In genomic region chr9:124183772-124184171, GRCh38 we compare ENCODE assay signal across 26 cellular contexts.
"Had no signal": no experiment of that assay in that cellular context is flagged by ENCODE, and none has a peak within 500 bp of the region (broad histone marks: within the 10 kb centered on the region; RNA-seq: fewer than 3 reads in every experiment).

No MANE protein-coding gene starts in this region.

- H3K4me1 Mint-ChIP-seq: activated T-helper 17 cell treated with anti-CD3 and anti-CD28 coated beads, Interleukin-2, amount 50 U/mL, for 72 hours; central memory CD8-positive, alpha-beta T cell had no signal

- H3K4me1 ChIP-seq: left ventricle myocardium inferior, right lobe of liver, vagina had no signal

- ATAC-seq: activated CD8-positive, alpha-beta T cell treated with anti-CD3 and anti-CD28 coated beads for 36 hours; activated T-cell treated with anti-CD3 and anti-CD28 coated beads, Interleukin-2, amount 50 U/mL, for 4 hours; activated T-helper 17 cell treated with anti-CD3 and anti-CD28 coated beads, Interleukin-2, amount 50 U/mL, for 72 hours; right lobe of liver; stimulated activated memory B cell treated with anti-CD40 and anti-IgM and Interleukin-4, amounts not matched to agents 10 μg/mL and 1 μg/mL and 100 μg/mL, for 72 hours; stimulated activated naive CD8-positive, alpha-beta T cell treated with anti-CD3 and anti-CD28 coated beads, Interleukin-15, amount 100 ng/mL, for 72 hours had no signal

- H3K4me3 ChIP-seq: left ventricle myocardium inferior, lung, right lobe of liver, upper lobe of left lung, vagina had no signal

- H3K9me3 Mint-ChIP-seq: activated T-cell treated with anti-CD3 and anti-CD28 coated beads, Interleukin-2, amount 50 U/mL, for 4 hours; activated T-helper 17 cell treated with anti-CD3 and anti-CD28 coated beads, Interleukin-2, amount 50 U/mL, for 72 hours; central memory CD8-positive, alpha-beta T cell; nephron had no signal

- H3K27ac Mint-ChIP-seq: activated CD8-positive, alpha-beta T cell treated with anti-CD3 and anti-CD28 coated beads for 36 hours; activated T-helper 17 cell treated with anti-CD3 and anti-CD28 coated beads, Interleukin-2, amount 50 U/mL, for 72 hours; nephron; stimulated activated memory B cell treated with anti-CD40 and anti-IgM and Interleukin-4, amounts not matched to agents 10 μg/mL and 1 μg/mL and 100 μg/mL, for 72 hours; stimulated activated naive CD8-positive, alpha-beta T cell treated with anti-CD3 and anti-CD28 coated beads, Interleukin-15, amount 100 ng/mL, for 72 hours; T-helper 1 cell treated with Interleukin-12 subunit alpha and Interleukin-12 subunit beta and Interleukin-4 antibody, amounts not matched to agents 30 μg/mL and 1 μg/mL, for 36 hours had no signal

- H3K4me3 Mint-ChIP-seq: activated CD8-positive, alpha-beta T cell treated with anti-CD3 and anti-CD28 coated beads for 36 hours; activated T-cell treated with anti-CD3 and anti-CD28 coated beads, Interleukin-2, amount 50 U/mL, for 4 hours; activated T-helper 17 cell treated with anti-CD3 and anti-CD28 coated beads, Interleukin-2, amount 50 U/mL, for 72 hours; central memory CD8-positive, alpha-beta T cell; nephron; stimulated activated memory B cell treated with anti-CD40 and anti-IgM and Interleukin-4, amounts not matched to agents 10 μg/mL and 1 μg/mL and 100 μg/mL, for 72 hours; stimulated activated naive CD8-positive, alpha-beta T cell treated with anti-CD3 and anti-CD28 coated beads, Interleukin-15, amount 100 ng/mL, for 72 hours; T-helper 1 cell treated with Interleukin-12 subunit alpha and Interleukin-12 subunit beta and Interleukin-4 antibody, amounts not matched to agents 30 μg/mL and 1 μg/mL, for 36 hours had no signal

- DNase-seq: activated CD4-positive, alpha-beta T cell treated with anti-CD3 and anti-CD28 coated beads, Interleukin-2, amount 50 U/mL, for 1 hour; activated CD4-positive, CD25-positive, alpha-beta regulatory T cell treated with anti-CD3 and anti-CD28 coated beads, Interleukin-2, amount 50 U/mL, for 72 hours; activated CD8-positive, alpha-beta T cell treated with anti-CD3 and anti-CD28 coated beads for 36 hours; activated gamma-delta T cell treated with Interleukin-2 at 50 U/mL for 16 hours; activated naive CD4-positive, alpha-beta T cell treated with anti-CD3 and anti-CD28 coated beads, Interleukin-2, amount 50 U/mL, for 16 hours; activated T-cell treated with anti-CD3 and anti-CD28 coated beads, Interleukin-2, amount 50 U/mL, for 4 hours; amygdala; effector CD8-positive, alpha-beta T cell; left ventricle myocardium inferior; mesendoderm; right lobe of liver; stimulated activated CD4-positive, alpha-beta T cell treated with anti-CD3 and anti-CD28 coated beads, Interleukin-12 subunit alpha, Interleukin-12 subunit beta, amount 100 ng/mL, for 4 hours; stimulated activated CD4-positive, alpha-beta T cell treated with anti-CD3 and anti-CD28 coated beads, Interleukin-4, amount 100 ng/mL, for 24 hours; stimulated activated CD8-positive, alpha-beta memory T cell treated with anti-CD3 and anti-CD28 coated beads, Interleukin-4, amount 100 ng/mL, for 48 hours; stimulated activated naive CD8-positive, alpha-beta T cell treated with anti-CD3 and anti-CD28 coated beads, Interleukin-15, amount 100 ng/mL, for 72 hours; substantia nigra; T-helper 9 cell; upper lobe of left lung; WERI-Rb-1 had no signal

- H3K36me3 ChIP-seq: left ventricle myocardium inferior, right lobe of liver, upper lobe of left lung, vagina, WERI-Rb-1 had no signal

- H3K9me3 ChIP-seq: right lobe of liver, upper lobe of left lung, vagina had no signal

- H3K27me3 Mint-ChIP-seq: activated T-helper 17 cell treated with anti-CD3 and anti-CD28 coated beads, Interleukin-2, amount 50 U/mL, for 72 hours had no signal

- H3K36me3 Mint-ChIP-seq: stimulated activated memory B cell treated with anti-CD40 and anti-IgM and Interleukin-4, amounts not matched to agents 10 μg/mL and 1 μg/mL and 100 μg/mL, for 72 hours had no signal
